10 cellular contexts compared by ENCODE assay signal in the genomic region with DNA sequence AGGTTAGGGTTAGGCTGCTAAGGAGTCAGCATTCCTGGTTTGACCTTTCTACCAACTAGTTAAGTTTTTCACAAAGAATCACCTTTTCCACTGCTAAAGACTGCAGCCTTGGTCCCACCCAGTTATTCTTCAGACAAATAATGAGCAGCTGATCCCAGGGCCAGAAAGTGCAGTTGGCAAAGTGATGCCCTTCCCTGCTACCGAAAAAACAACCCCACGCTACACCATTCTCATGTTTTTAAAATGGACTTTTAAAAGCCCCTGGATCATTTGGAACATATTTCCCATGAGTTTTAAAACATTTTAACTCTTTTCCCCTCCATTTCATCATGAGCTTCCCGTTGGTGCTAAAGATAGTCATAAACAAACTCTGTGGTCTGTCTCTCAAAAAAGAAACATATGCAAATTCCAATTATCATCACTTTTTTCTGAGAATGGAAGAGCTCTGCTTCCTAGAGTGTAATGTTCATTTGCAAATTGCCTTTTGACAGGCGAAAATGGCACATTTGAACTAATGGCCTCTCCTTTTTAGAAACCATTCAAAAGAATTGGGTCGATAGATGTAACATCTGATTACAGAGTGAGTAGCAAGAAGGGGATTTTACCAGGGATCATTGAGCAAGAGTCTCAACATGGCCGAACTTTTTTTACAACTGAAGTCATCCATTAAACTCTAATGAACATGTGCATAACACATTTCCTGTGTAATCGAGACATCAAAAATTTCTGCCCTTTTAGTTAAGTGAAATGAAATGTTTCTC.
A peak's percentile ranks its signal among the peaks of the same experiment; 100 is the strongest.
DNase-seq lines count a peak whose midpoint lies in the region; ATAC-seq and TF ChIP-seq lines count a peak whose summit lies in the region.
"Had no signal": no experiment of that assay in that cellular context is flagged by ENCODE, and none has a peak within 500 bp of the region (broad histone marks: within the 10 kb centered on the region; RNA-seq: fewer than 3 reads in every experiment).

No MANE protein-coding gene starts in this region.

- H3K9me3 Mint-ChIP-seq in CD4-positive, alpha-beta T cell: peaks cover 3% of the 10 kb centered on the region

- POLR2A ChIA-PET in CD4-positive, alpha-beta T cell (lab: Charles Lee): interaction anchor here (0.5 to 1.6 kb wide), 2 partner anchors 30 to 93 kb away, joined by 3 to 4 read pairs; no protein-coding TSS in a partner anchor

- no peaks in the 10 kb centered on the region for H3K36me3 Mint-ChIP-seq in CD4-positive, alpha-beta T cell (ENCODE audit: low read depth)

- H3K9me3 ChIP-seq in heart right ventricle (peaks cover 0 to 3% (median 0%) of the 10 kb centered on the region in 11 donors), right cardiac atrium (ENCODE audit: control insufficient read depth, low read length) (no peaks in the 10 kb centered on the region)
- H3K9me3 ChIP-seq in CD4-positive, alpha-beta T cell (ENCODE audit: control insufficient read depth, low read length): no peaks in the 10 kb centered on the region

- H3K27ac ChIP-seq in heart right ventricle (peak overlapping the region in 7 of 10 donors; percentile 1 to 65 (median 15)), right cardiac atrium (ENCODE audit: low read length) (no peak overlapping the region)
- H3K27ac ChIP-seq in CD4-positive, alpha-beta T cell (ENCODE audit: low read depth, low read length): no peak overlapping the region

- DNase-seq in heart right ventricle: no peak
- no peak for DNase-seq in right cardiac atrium
- DNase-seq in activated T-cell treated with anti-CD3 and anti-CD28 coated beads, Interleukin-2, amount 50 U/mL, for 48 hours: peak; percentile 32 to 42
- no peak for DNase-seq in GM19240 (ENCODE audit: insufficient read length, low spot score)
- DNase-seq in NCI-H2029 treated with DMSO at 0.1 percent for 48 hours (lab: John Stamatoyannopoulos, UW): no peak
- no peak for DNase-seq in amniotic stem cell (lab: John Stamatoyannopoulos, UW)
- DNase-seq in CD4-positive, alpha-beta T cell: no peak
- DNase-seq: naive thymus-derived CD4-positive, alpha-beta T cell had no signal

- CTCF ChIA-PET in CD4-positive, alpha-beta T cell (lab: Charles Lee): no interaction called here

- no peaks in the 10 kb centered on the region for H3K27me3 Mint-ChIP-seq in CD4-positive, alpha-beta T cell
- H3K27me3 Mint-ChIP-seq: naive thymus-derived CD4-positive, alpha-beta T cell had no signal

- no peak overlapping the region for H3K4me3 Mint-ChIP-seq in CD4-positive, alpha-beta T cell

- H3K27ac Mint-ChIP-seq in CD4-positive, alpha-beta T cell: no peak overlapping the region

- H3K4me3 ChIP-seq in heart right ventricle (no peak overlapping the region), right cardiac atrium (ENCODE audit: low read length) (no peak overlapping the region)

- no peaks in the 10 kb centered on the region for H3K36me3 ChIP-seq in heart right ventricle

- intact Hi-C loops in heart right ventricle (cut with DNase I): no loop called here
- intact Hi-C loops in right cardiac atrium (cut with DNase I): no loop called here
- intact Hi-C loops in CD4-positive, alpha-beta T cell (cut with DNase I, micrococcal nuclease): no loop called here

- ATAC-seq in heart right ventricle (no peak), right cardiac atrium (no peak), HG03025 (IDR thresholded peaks at IDR 0.05; ENCODE audit: low FRiP score, unreplicated experiment) (peak; percentile 46)
- ATAC-seq in CD4-positive, alpha-beta T cell (ENCODE audit: poor library complexity): no peak
- ATAC-seq: HepG2; naive thymus-derived CD4-positive, alpha-beta T cell had no signal

- TF ChIP-seq CTCF in heart right ventricle (IDR thresholded peaks at IDR 0.05): no peak
- no peak for TF ChIP-seq CTCF in CD4-positive, alpha-beta T cell (IDR thresholded peaks at IDR 0.05)

- H3K4me1 ChIP-seq in heart right ventricle: peaks cover 0 to 33% (median 0%) of the 10 kb centered on the region in 9 donors
- H3K4me1 ChIP-seq in right cardiac atrium (ENCODE audit: control insufficient read depth, insufficient read depth, low read length): no peaks in the 10 kb centered on the region

- H3K4me1 Mint-ChIP-seq in CD4-positive, alpha-beta T cell (ENCODE audit: low read depth): peaks cover 26% of the 10 kb centered on the region

- H3K27me3 ChIP-seq in heart right ventricle (no peaks in the 10 kb centered on the region), right cardiac atrium (ENCODE audit: control insufficient read depth, insufficient read depth) (no peaks in the 10 kb centered on the region)
- no peaks in the 10 kb centered on the region for H3K27me3 ChIP-seq in CD4-positive, alpha-beta T cell (ENCODE audit: control insufficient read depth, insufficient read depth, low read length)

- 53 to 60% methylated on average over 7 of the region's 7 CpGs for WGBS in heart right ventricle, 2 donors
- 60% methylated on average over 7 of the region's 7 CpGs for WGBS in right cardiac atrium

Comparison
In these comparisons a context has a peak if more than half of its experiments do, and no peak if none do; other contexts are left out.
1. H3K27ac ChIP-seq: peak in heart right ventricle (7 of 10); none in right cardiac atrium (single experiment) and CD4-positive, alpha-beta T cell (single experiment).
2. DNase-seq: peak in activated T-cell treated with anti-CD3 and anti-CD28 coated beads, Interleukin-2, amount 50 U/mL, for 48 hours (2 of 2); none in heart right ventricle (0 of 2), right cardiac atrium (0 of 3), GM19240 (single experiment), NCI-H2029 treated with DMSO at 0.1 percent for 48 hours (single experiment), amniotic stem cell (single experiment) and CD4-positive, alpha-beta T cell (0 of 10).